In the genomic region with DNA sequence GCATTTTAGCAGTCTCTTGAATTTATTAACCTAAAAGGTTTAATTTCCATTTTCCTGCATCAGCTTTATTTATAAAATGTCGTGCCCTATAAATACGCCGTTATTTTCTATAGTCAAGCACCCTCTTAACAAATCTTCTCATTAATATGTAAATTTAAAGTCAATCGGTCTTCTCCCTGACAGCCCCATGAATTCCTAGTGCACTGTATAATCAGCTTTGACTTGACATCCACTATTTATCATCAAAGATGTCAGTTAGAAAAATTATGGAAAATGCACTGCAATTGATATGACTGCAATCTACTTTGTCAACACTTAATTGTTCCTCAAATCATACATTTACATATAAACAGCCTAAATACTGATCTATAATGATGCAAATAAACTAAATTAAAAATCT, we compare ENCODE assay signal across 31 cellular contexts.
"Had no signal": no experiment of that assay in that cellular context is flagged by ENCODE, and none has a peak within 500 bp of the region (broad histone marks: within the 10 kb centered on the region; RNA-seq: fewer than 3 reads in every experiment).

No MANE protein-coding gene starts in this region.

- FAIRE-seq: urothelium cell line had no signal

- H3K27ac ChIP-seq: neural progenitor cell, ovary, parathyroid adenoma, psoas muscle, skin epidermis, spleen, suprapubic skin, testis, tibial nerve, upper lobe of left lung, vagina had no signal

- H3K79me2 ChIP-seq: parathyroid adenoma had no signal

- H2AFZ ChIP-seq: neural progenitor cell, parathyroid adenoma had no signal

- H3K36me3 ChIP-seq: ovary had no signal

- DNase-seq: naive thymus-derived CD8-positive, alpha-beta T cell; nephron progenitor cell; occipital lobe; ovary; posterior cingulate gyrus; psoas muscle; right cardiac atrium; spleen; stimulated activated CD4-positive, alpha-beta T cell treated with anti-CD3 and anti-CD28 coated beads, Interleukin-12 subunit alpha, Interleukin-12 subunit beta, amount 100 ng/mL, for 4 hours; stimulated activated CD4-positive, alpha-beta T cell treated with anti-CD3 and anti-CD28 coated beads, Interleukin-1b, Interleukin-23, amount 100 ng/mL, for 48 hours; stimulated activated CD4-positive, alpha-beta T cell treated with anti-CD3 and anti-CD28 coated beads, Interleukin-4, amount 100 ng/mL, for 1 hour; stimulated activated CD4-positive, alpha-beta T cell treated with anti-CD3 and anti-CD28 coated beads, Interleukin-4, amount 100 ng/mL, for 4 hours; stimulated activated CD8-positive, alpha-beta memory T cell treated with anti-CD3 and anti-CD28 coated beads, Interleukin-4, amount 100 ng/mL, for 48 hours; stimulated activated naive CD4-positive, alpha-beta T cell; stimulated activated naive CD8-positive, alpha-beta T cell treated with anti-CD3 and anti-CD28 coated beads, Interleukin-15, amount 100 ng/mL, for 72 hours; stimulated activated naive CD8-positive, alpha-beta T cell treated with anti-CD3 and anti-CD28 coated beads, Interleukin-15, Interleukin-2, amounts not matched to agents 100 U/mL and 50 U/mL, for 24 hours; substantia nigra; testis; trophoblast cell; upper lobe of left lung had no signal

- H3K27me3 ChIP-seq: neural progenitor cell, ovary, spleen, suprapubic skin, testis, tibial nerve, upper lobe of left lung, vagina had no signal

- H3K4me1 ChIP-seq: neural progenitor cell, psoas muscle, spleen, suprapubic skin, testis, tibial nerve, upper lobe of left lung, vagina had no signal

- H3K4me2 ChIP-seq: neural progenitor cell, smooth muscle cell had no signal

- H3K4me3 ChIP-seq: neural progenitor cell, ovary, psoas muscle, skin epidermis, smooth muscle cell, spleen, suprapubic skin, testis, tibial nerve, upper lobe of left lung, vagina had no signal

- H3K9ac ChIP-seq: neural progenitor cell, parathyroid adenoma had no signal

- H3K9me3 ChIP-seq: ovary, psoas muscle, spleen, suprapubic skin, testis, tibial nerve, upper lobe of left lung, vagina had no signal

- ATAC-seq: naive thymus-derived CD8-positive, alpha-beta T cell; natural killer cell treated with Interleukin-12 subunit alpha and Interleukin-12 subunit beta and Interleukin-15 and Interleukin-18, amount 100 ng/mL, for 72 hours; psoas muscle; right cardiac atrium; sciatic nerve; stimulated activated memory B cell treated with anti-CD40 and anti-IgM and Interleukin-4, amounts not matched to agents 10 μg/mL and 1 μg/mL and 100 μg/mL, for 72 hours; stimulated activated naive CD8-positive, alpha-beta T cell treated with anti-CD3 and anti-CD28 coated beads, Interleukin-15, amount 100 ng/mL, for 72 hours; stimulated activated naive CD8-positive, alpha-beta T cell treated with anti-CD3 and anti-CD28 coated beads, Interleukin-15, Interleukin-2, amounts not matched to agents 100 U/mL and 50 U/mL, for 24 hours had no signal
